1 cellular context compared by ENCODE assay signal in the genomic region with DNA sequence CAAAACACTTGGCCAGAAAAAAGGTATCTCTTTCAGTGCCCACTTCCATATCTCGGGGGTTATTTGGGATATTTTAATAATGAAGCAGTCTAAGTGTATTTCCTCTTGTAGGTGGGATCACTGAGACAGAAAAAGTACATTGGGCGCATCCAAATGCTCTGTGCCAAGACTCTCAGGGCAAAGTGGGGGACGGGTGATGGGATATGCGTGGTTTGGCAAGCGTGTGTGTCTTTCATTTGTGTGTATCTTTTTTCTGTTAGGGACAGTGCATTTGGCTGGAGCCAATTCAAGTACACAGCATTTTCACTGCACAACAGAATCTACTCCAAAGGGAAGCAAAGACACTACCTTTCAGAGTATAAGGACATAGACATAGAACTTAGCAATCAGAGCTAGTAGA.
TF ChIP-seq lines count a peak whose summit lies in the region.

No MANE protein-coding gene starts in this region.

TF ChIP-seq in endothelial cell of umbilical vein, 7 proteins besides CTCF, POLR2A, EP300 and RAD21 (continued from another document):
- TF ChIP-seq, protein P1, sequence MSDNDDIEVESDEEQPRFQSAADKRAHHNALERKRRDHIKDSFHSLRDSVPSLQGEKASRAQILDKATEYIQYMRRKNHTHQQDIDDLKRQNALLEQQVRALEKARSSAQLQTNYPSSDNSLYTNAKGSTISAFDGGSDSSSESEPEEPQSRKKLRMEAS (IDR thresholded peaks at IDR 0.05; ENCODE audit: insufficient read depth, insufficient read length) = no peak
- no peak for TF ChIP-seq JUN (IDR thresholded peaks at IDR 0.05; ENCODE audit: borderline replicate concordance, insufficient read depth, insufficient read length, low read depth)
